Comparison of ENCODE assay signal across 23 cellular contexts in genomic region chr5:96476654-96477053, GRCh38. TPM values are rescaled to one million over a fixed set of nuclear protein-coding genes. Genes with fewer than 3 reads are reported as not detected.
DNase-seq lines count a peak whose midpoint lies in the region; ATAC-seq and TF ChIP-seq lines count a peak whose summit lies in the region.
"Had no signal": no experiment of that assay in that cellular context is flagged by ENCODE, and none has a peak within 500 bp of the region (broad histone marks: within the 10 kb centered on the region; RNA-seq: fewer than 3 reads in every experiment).

No MANE protein-coding gene starts in this region.

- TF ChIP-seq POLR2A in vagina (IDR thresholded peaks at IDR 0.05) (no peak), right lobe of liver (IDR thresholded peaks at IDR 0.05) (no peak)

- no peaks in the 10 kb centered on the region; the same call in none of the 2 replicates for H3K27me3 Mint-ChIP-seq in HFFc6 (ENCODE audit: insufficient read depth)
- peaks cover 10% of the 10 kb centered on the region for H3K27me3 Mint-ChIP-seq in T-helper 17 cell

- no peak overlapping the region for H2AK5ac ChIP-seq in mesenchymal stem cell (ENCODE audit: low read length, severe bottlenecking)

- no peak overlapping the region for H2AFZ ChIP-seq in mesenchymal stem cell (ENCODE audit: low read depth, low read length)

- H3K4me3 Mint-ChIP-seq in HFFc6 = no peak overlapping the region; the same call in 1 of the 2 replicates
- no peak overlapping the region for H3K4me3 Mint-ChIP-seq in T-helper 17 cell
- H3K4me3 Mint-ChIP-seq: activated CD4-positive, alpha-beta T cell treated with anti-CD3 and anti-CD28 coated beads for 36 hours; T-helper 1 cell treated with Interleukin-12 subunit alpha and Interleukin-12 subunit beta and Interleukin-4 antibody, amounts not matched to agents 30 μg/mL and 1 μg/mL, for 36 hours had no signal

- H3K4me3 ChIP-seq in AG09309 (ENCODE audit: control insufficient read depth, low read depth, low read length) (no peak overlapping the region), choroid plexus epithelial cell (ENCODE audit: low read depth, low read length) (no peak overlapping the region), mesenchymal stem cell (ENCODE audit: insufficient read depth in 1 of 2, low read depth in 1 of 2, low read length in 2 of 2) (no peak overlapping the region), vagina (no peak overlapping the region), right lobe of liver (no peak overlapping the region)
- H3K4me3 ChIP-seq: breast epithelium, coronary artery, smooth muscle cell, upper lobe of right lung had no signal

- TF ChIP-seq CTCF in AG09309 (IDR thresholded peaks at IDR 0.05; ENCODE audit: control insufficient read depth, insufficient read depth, low read depth, low read length, missing control alignments) = no peak
- TF ChIP-seq CTCF in HFFc6 (IDR thresholded peaks at IDR 0.05) = no peak
- no peak for TF ChIP-seq CTCF in choroid plexus epithelial cell (conservative IDR thresholded peaks at IDR 0.05; ENCODE audit: low read depth, low read length)
- no peak for TF ChIP-seq CTCF in vagina (IDR thresholded peaks at IDR 0.05)
- no peak for TF ChIP-seq CTCF in right lobe of liver (IDR thresholded peaks at IDR 0.05)

- H3K36me3 Mint-ChIP-seq in HFFc6 (ENCODE audit: low read depth) (no peaks in the 10 kb centered on the region), T-helper 17 cell (ENCODE audit: low read depth) (peaks cover 2% of the 10 kb centered on the region)

- H2BK12ac ChIP-seq in mesenchymal stem cell (ENCODE audit: low read length in 2 of 2) = no peak overlapping the region

- H2BK5ac ChIP-seq in mesenchymal stem cell (ENCODE audit: low read depth, low read length, poor library complexity, severe bottlenecking) = no peak overlapping the region

- no peak overlapping the region for H3K14ac ChIP-seq in mesenchymal stem cell (ENCODE audit: low read length in 2 of 2)

- H3K36me3 ChIP-seq in mesenchymal stem cell (ENCODE audit: control insufficient read depth in 1 of 2, insufficient read depth in 2 of 2, low read depth in 1 of 2, low read length in 2 of 2) = no peaks in the 10 kb centered on the region
- no peaks in the 10 kb centered on the region for H3K36me3 ChIP-seq in vagina
- H3K36me3 ChIP-seq in right lobe of liver = no peaks in the 10 kb centered on the region
- H3K36me3 ChIP-seq: breast epithelium, upper lobe of right lung had no signal

- H3K27ac Mint-ChIP-seq in HFFc6 (no peak overlapping the region), T-helper 17 cell (no peak overlapping the region)
- H3K27ac Mint-ChIP-seq: activated CD4-positive, alpha-beta T cell treated with anti-CD3 and anti-CD28 coated beads for 36 hours; T-helper 1 cell treated with Interleukin-12 subunit alpha and Interleukin-12 subunit beta and Interleukin-4 antibody, amounts not matched to agents 30 μg/mL and 1 μg/mL, for 36 hours had no signal

- H3K9ac ChIP-seq in mesenchymal stem cell (ENCODE audit: low read length) = no peak overlapping the region

- intact Hi-C loops in vagina (cut with DNase I) (no loop called here), right lobe of liver (cut with DNase I) (no loop called here)

- H3K9me3 Mint-ChIP-seq in HFFc6 = no peaks in the 10 kb centered on the region
- H3K9me3 Mint-ChIP-seq: T-helper 1 cell treated with Interleukin-12 subunit alpha and Interleukin-12 subunit beta and Interleukin-4 antibody, amounts not matched to agents 30 μg/mL and 1 μg/mL, for 36 hours had no signal

- no peak overlapping the region for H4K8ac ChIP-seq in mesenchymal stem cell (ENCODE audit: low read length)

- no peaks in the 10 kb centered on the region for H3K79me1 ChIP-seq in mesenchymal stem cell (replicated peaks; ENCODE audit: low read length, poor library complexity, severe bottlenecking)

- H3K27me3 ChIP-seq in mesenchymal stem cell (ENCODE audit: control insufficient read depth in 1 of 2, insufficient read depth in 1 of 2, low read length in 2 of 2) (no peaks in the 10 kb centered on the region), vagina (no peaks in the 10 kb centered on the region), right lobe of liver (no peaks in the 10 kb centered on the region)
- H3K27me3 ChIP-seq: breast epithelium, upper lobe of right lung had no signal

- ATAC-seq in right lobe of liver (no peak), T-helper 17 cell (no peak), GM19397 (IDR thresholded peaks at IDR 0.05; ENCODE audit: unreplicated experiment) (no peak)
- ATAC-seq: activated CD4-positive, alpha-beta T cell treated with anti-CD3 and anti-CD28 coated beads for 36 hours; upper lobe of right lung had no signal

- no peak overlapping the region for H2BK15ac ChIP-seq in mesenchymal stem cell (ENCODE audit: low read depth, poor library complexity, severe bottlenecking)

- WGBS in mesenchymal stem cell = 13% methylated on average over 2 of the region's 3 CpGs
- WGBS in right lobe of liver (ENCODE audit: insufficient coverage, low coverage, low lambda C conversion rate, missing lambda C conversion rate) = 79% methylated on average over 3 of the region's 3 CpGs

- no peak overlapping the region for H3K4ac ChIP-seq in mesenchymal stem cell (ENCODE audit: low read depth in 1 of 2, low read length in 2 of 2)

- H3K4me1 ChIP-seq in mesenchymal stem cell (ENCODE audit: control insufficient read depth, insufficient read depth, low read depth, low read length) (no peaks in the 10 kb centered on the region), vagina (no peaks in the 10 kb centered on the region), right lobe of liver (no peaks in the 10 kb centered on the region)
- H3K4me1 ChIP-seq: breast epithelium, upper lobe of right lung had no signal

- H3K4me2 ChIP-seq in mesenchymal stem cell (ENCODE audit: low read length, poor library complexity, severe bottlenecking) = no peak overlapping the region
- H3K4me2 ChIP-seq: smooth muscle cell had no signal

- no peak overlapping the region for H2BK120ac ChIP-seq in mesenchymal stem cell (ENCODE audit: low read depth, low read length)

- no peak overlapping the region for H4K91ac ChIP-seq in mesenchymal stem cell (ENCODE audit: low read length)

- H3K23ac ChIP-seq in mesenchymal stem cell (ENCODE audit: low read length in 2 of 2) = no peak overlapping the region

- no peak overlapping the region for H3K27ac ChIP-seq in mesenchymal stem cell (ENCODE audit: low read length, poor library complexity, severe bottlenecking)
- H3K27ac ChIP-seq in vagina = no peak overlapping the region
- no peak overlapping the region for H3K27ac ChIP-seq in right lobe of liver
- H3K27ac ChIP-seq: breast epithelium, C4-2B, coronary artery, upper lobe of right lung had no signal

- H3K9me3 ChIP-seq in mesenchymal stem cell (ENCODE audit: control insufficient read depth, low read length) = no peaks in the 10 kb centered on the region
- H3K9me3 ChIP-seq in vagina = no peaks in the 10 kb centered on the region
- no peaks in the 10 kb centered on the region for H3K9me3 ChIP-seq in right lobe of liver
- H3K9me3 ChIP-seq in T-helper 17 cell (ENCODE audit: control insufficient read depth, low read length, poor library complexity, severe bottlenecking) = no peaks in the 10 kb centered on the region
- H3K9me3 ChIP-seq: breast epithelium, upper lobe of right lung had no signal

- DNase-seq in AG09309 (ENCODE audit: low read depth) = peak; percentile 18
- DNase-seq in HFFc6 = peak; percentile 18
- DNase-seq in choroid plexus epithelial cell (ENCODE audit: low read depth) = peak; percentile 73
- peak; percentile 46 for DNase-seq in mesenchymal stem cell
- no peak for DNase-seq in vagina (ENCODE audit: extremely low spot score in 2 of 2)
- no peak for DNase-seq in right lobe of liver
- no peak for DNase-seq in T-helper 17 cell
- DNase-seq: activated CD4-positive, alpha-beta T cell treated with anti-CD3 and anti-CD28 coated beads for 36 hours; activated gamma-delta T cell; kidney glomerular epithelial cell; mammary epithelial cell; MM.1S; NCI-H2171 treated with DMSO at 0.1 percent for 48 hours; NCI-H69; stimulated activated CD4-positive, alpha-beta T cell treated with anti-CD3 and anti-CD28 coated beads, Interleukin-2, amount 100 ng/mL, for 24 hours; substantia nigra; upper lobe of right lung had no signal

- no peak overlapping the region for H3K18ac ChIP-seq in mesenchymal stem cell (ENCODE audit: low read depth in 1 of 2, low read length in 2 of 2)

- peaks cover 16% of the 10 kb centered on the region for H3K4me1 Mint-ChIP-seq in HFFc6 (ENCODE audit: low read depth)
- peaks cover 7% of the 10 kb centered on the region for H3K4me1 Mint-ChIP-seq in T-helper 17 cell
- H3K4me1 Mint-ChIP-seq: activated CD4-positive, alpha-beta T cell treated with anti-CD3 and anti-CD28 coated beads for 36 hours had no signal

RNA-seq across cellular contexts. Expression of gene PCSK1, which starts 43.6 kb away (rescaled TPM):
- not detected for total RNA-seq in HFFc6 (2021; fragmentation: NEBNext Ultra II Directional; extraction: Animal tissue kit (Norgen Biotek cat#: 25700))
- not detected for polyA plus RNA-seq in mesenchymal stem cell (2013, experiment 1 of 2)
- polyA plus RNA-seq in mesenchymal stem cell (2013, experiment 2 of 2) = not detected
- total RNA-seq in vagina = 1.7 TPM
- total RNA-seq in right lobe of liver = not detected
- not detected for total RNA-seq in T-helper 17 cell
- total RNA-seq: activated CD4-positive, alpha-beta T cell treated with anti-CD3 and anti-CD28 coated beads for 36 hours; mammary epithelial cell; upper lobe of right lung had no signal
- polyA plus RNA-seq: mammary epithelial cell had no signal

Comparison
In these comparisons a context has a peak if more than half of its experiments do, and no peak if none do; other contexts are left out.
1. DNase-seq: peak in AG09309 (single experiment), HFFc6 (single experiment), choroid plexus epithelial cell (single experiment) and mesenchymal stem cell (single experiment); none in vagina (0 of 2), right lobe of liver (0 of 3) and T-helper 17 cell (0 of 3).